ENCODE assay signal across 16 cellular contexts in the genomic region with DNA sequence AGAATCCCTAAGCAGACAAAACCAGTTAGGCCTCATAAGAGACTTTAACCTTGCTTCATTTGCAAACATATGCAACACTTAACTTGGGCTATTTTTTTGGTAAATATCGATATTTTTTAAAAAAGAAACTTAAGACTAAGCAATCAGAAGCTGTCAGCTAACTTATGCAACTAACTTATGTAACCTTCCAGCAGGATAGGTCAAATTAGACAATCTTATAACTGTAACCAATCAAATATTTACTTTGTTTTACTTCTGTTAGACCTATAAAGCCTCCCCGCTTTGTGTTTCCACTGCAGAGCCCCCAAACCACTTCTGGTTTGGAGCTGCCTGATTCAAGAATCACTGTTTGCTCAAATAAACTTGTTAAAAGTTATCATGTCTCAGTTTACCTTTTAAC. TPM values are rescaled to one million over a fixed set of nuclear protein-coding genes. Genes with fewer than 3 reads are reported as not detected.
DNase-seq lines count a peak whose midpoint lies in the region; ATAC-seq and TF ChIP-seq lines count a peak whose summit lies in the region.
"Had no signal": no experiment of that assay in that cellular context is flagged by ENCODE, and none has a peak within 500 bp of the region (broad histone marks: within the 10 kb centered on the region; RNA-seq: fewer than 3 reads in every experiment).

No MANE protein-coding gene starts in this region.

- H3K4me2 ChIP-seq in Loucy (ENCODE audit: low read depth, low read length, poor library complexity, severe bottlenecking), result peak overlapping the region; percentile 84
- H3K4me2 ChIP-seq: BLaER1 treated with 17β-estradiol and CSF1 and Interleukin-3, amounts not matched to agents 10 nM and 100 nM had no signal

- no peaks in the 10 kb centered on the region for H3K27me3 ChIP-seq in Loucy (ENCODE audit: insufficient read depth, low read length, poor library complexity, severe bottlenecking)
- H3K27me3 ChIP-seq in dorsolateral prefrontal cortex, result no peaks in the 10 kb centered on the region
- H3K27me3 ChIP-seq: BLaER1 treated with 17β-estradiol and CSF1 and Interleukin-3, amounts not matched to agents 10 nM and 100 nM had no signal

- H3K9me2 ChIP-seq in Loucy (replicated peaks; ENCODE audit: low read depth, low read length), result no peaks in the 10 kb centered on the region

- H3K4me1 ChIP-seq in Loucy (ENCODE audit: insufficient read depth, low read length, poor library complexity, severe bottlenecking), result peaks cover 45% of the 10 kb centered on the region

- no peaks in the 10 kb centered on the region for H3K9me3 ChIP-seq in Loucy (ENCODE audit: insufficient read depth, low read depth, low read length)
- H3K9me3 ChIP-seq: HAP-1 had no signal

- peaks cover 54% of the 10 kb centered on the region for H4K20me1 ChIP-seq in Loucy (ENCODE audit: insufficient read depth, low read length, poor library complexity, severe bottlenecking)

- H3K79me2 ChIP-seq in Loucy (ENCODE audit: insufficient read depth, low read length), result peaks cover 78% of the 10 kb centered on the region

- no peak for TF ChIP-seq CTCF in Loucy (conservative IDR thresholded peaks at IDR 0.05; ENCODE audit: low read length)
- no peak for TF ChIP-seq CTCF in dorsolateral prefrontal cortex (IDR thresholded peaks at IDR 0.05 in 54 of 56, conservative IDR thresholded peaks at IDR 0.05 in 2 of 56; ENCODE audit: low read depth in 1 of 56, partially characterized antibody in 56 of 56)

- intact Hi-C loops in dorsolateral prefrontal cortex (cut with DNase I), result no loop called here
- intact Hi-C loops in head of caudate nucleus (cut with DNase I), result no loop called here

- H2AFZ ChIP-seq in Loucy (ENCODE audit: low read length), result no peak overlapping the region

- H3K4me3 ChIP-seq in Loucy (ENCODE audit: low read length, poor library complexity, severe bottlenecking) (no peak overlapping the region), dorsolateral prefrontal cortex (no peak overlapping the region)
- H3K4me3 ChIP-seq: BLaER1 treated with 17β-estradiol and CSF1 and Interleukin-3, amounts not matched to agents 10 nM and 100 nM; GM12878; HAP-1 had no signal

- H3K9ac ChIP-seq in Loucy (ENCODE audit: low read depth, low read length, poor library complexity, severe bottlenecking), result no peak overlapping the region
- H3K9ac ChIP-seq: BLaER1 treated with 17β-estradiol and CSF1 and Interleukin-3, amounts not matched to agents 10 nM and 100 nM had no signal

- peaks cover 18% of the 10 kb centered on the region for H3K36me3 ChIP-seq in Loucy (ENCODE audit: insufficient read depth, low read length)

- H3F3A ChIP-seq in Loucy (ENCODE audit: low read depth), result no peaks in the 10 kb centered on the region

- DNase-seq in dorsolateral prefrontal cortex (no peak), left lobe of liver (ENCODE audit: low spot score) (no peak), NCI-H1436 (lab: John Stamatoyannopoulos, UW) (no peak), head of caudate nucleus (no peak), NCI-H526 treated with DMSO at 0.1 percent for 48 hours (lab: John Stamatoyannopoulos, UW) (no peak)
- DNase-seq: CD4-positive, CD25-positive, alpha-beta regulatory T cell; CD8-positive, alpha-beta memory T cell; DMS 273 treated with DMSO at 0.1 percent for 48 hours; DMS53; DND-41; EL had no signal

- peak overlapping the region in 40 of 59 donors; percentile 1 to 91 (median 73) for H3K27ac ChIP-seq in dorsolateral prefrontal cortex
- H3K27ac ChIP-seq: BLaER1 treated with 17β-estradiol and CSF1 and Interleukin-3, amounts not matched to agents 10 nM and 100 nM had no signal

- ATAC-seq in left lobe of liver, result peak; percentile 53
- ATAC-seq in GM18861 (IDR thresholded peaks at IDR 0.05; ENCODE audit: unreplicated experiment), result no peak
- ATAC-seq: GM12878 had no signal

RNA-seq across cellular contexts. Expression of a gene that starts 8.0 kb away (rescaled TPM):
- total RNA-seq in dorsolateral prefrontal cortex (10 to 100 TPM; 40.4 to 82.2 (median 55.3) TPM), left lobe of liver (5.0 TPM)
